Comparison of ENCODE assay signal across 9 cellular contexts in genomic region chr15:60787737-60788513, GRCh38.
A peak's percentile ranks its signal among the peaks of the same experiment; 100 is the strongest.
DNase-seq lines count a peak whose midpoint lies in the region; ATAC-seq and TF ChIP-seq lines count a peak whose summit lies in the region.
"Had no signal": no experiment of that assay in that cellular context is flagged by ENCODE, and none has a peak within 500 bp of the region (broad histone marks: within the 10 kb centered on the region; RNA-seq: fewer than 3 reads in every experiment).

No MANE protein-coding gene starts in this region.

- no peaks in the 10 kb centered on the region for H3K27me3 ChIP-seq in dorsolateral prefrontal cortex

- peak overlapping the region; percentile 84 to 93 for H3K27ac Mint-ChIP-seq in T-cell
- H3K27ac Mint-ChIP-seq in effector memory CD8-positive, alpha-beta T cell: peak overlapping the region; percentile 15 to 77

- no peaks in the 10 kb centered on the region for H3K27me3 Mint-ChIP-seq in T-cell
- no peaks in the 10 kb centered on the region for H3K27me3 Mint-ChIP-seq in effector memory CD8-positive, alpha-beta T cell

- CTCF ChIA-PET in T-cell (lab: Charles Lee): interaction anchor here (0.6 to 1.7 kb wide), 8 partner anchors 10 to 1047 kb away, joined by 3 to 7 read pairs (median 4); no protein-coding TSS in a partner anchor

- peak overlapping the region; percentile 2 to 54 (median 18) for H3K4me3 Mint-ChIP-seq in T-cell
- peak overlapping the region in 1 of 2 donors; percentile 33 for H3K4me3 Mint-ChIP-seq in effector memory CD8-positive, alpha-beta T cell

- in situ Hi-C loops in KBM-7 (cut with MboI; ENCODE audit: low pct_unique_long_range_greater_than_20kb, low sequenced_read_pairs): no loop called here

- peaks cover 10 to 18% (median 11%) of the 10 kb centered on the region in 3 donors for H3K9me3 Mint-ChIP-seq in T-cell
- H3K9me3 Mint-ChIP-seq in effector memory CD8-positive, alpha-beta T cell: peaks cover 3 to 9% of the 10 kb centered on the region in 2 donors

- intact Hi-C loops in dorsolateral prefrontal cortex (cut with DNase I): no loop called here

- H3K4me1 Mint-ChIP-seq in T-cell: peaks cover 17 to 40% (median 34%) of the 10 kb centered on the region in 3 donors
- peaks cover 9 to 22% of the 10 kb centered on the region in 2 donors for H3K4me1 Mint-ChIP-seq in effector memory CD8-positive, alpha-beta T cell (ENCODE audit: low read depth in 2 of 2)

- H3K27ac ChIP-seq in dorsolateral prefrontal cortex: no peak overlapping the region
- H3K27ac ChIP-seq: SK-N-MC had no signal

- POLR2A ChIA-PET in T-cell (lab: Charles Lee): interaction anchor here in 1 of 2 donors (0.6 kb wide), 1 partner anchor 22 kb away, joined by 3 read pairs; no protein-coding TSS in a partner anchor

- no peak overlapping the region for H3K4me3 ChIP-seq in dorsolateral prefrontal cortex
- H3K4me3 ChIP-seq: SK-N-MC had no signal

- DNase-seq in T-cell (peak in 22 of 34 experiments; percentile 14 to 46 (median 30)), D341Med (ENCODE audit: low spot score) (no peak), dorsolateral prefrontal cortex (no peak), KBM-7 (no peak)
- DNase-seq in effector memory CD8-positive, alpha-beta T cell: peak in 2 of 3 experiments; percentile 19 to 33
- peak; percentile 38 for DNase-seq in stimulated activated CD4-positive, alpha-beta T cell treated with anti-CD3 and anti-CD28 coated beads, Interleukin-12 subunit alpha, Interleukin-12 subunit beta, amount 100 ng/mL, for 4 hours

- peaks cover 21% of the 10 kb centered on the region for H3K36me3 Mint-ChIP-seq in T-cell
- H3K36me3 Mint-ChIP-seq in effector memory CD8-positive, alpha-beta T cell (ENCODE audit: insufficient read depth): no peaks in the 10 kb centered on the region

- ATAC-seq in T-cell (replicated peaks in 1 of 4): peak; percentile 48 to 83 (median 80)
- ATAC-seq in effector memory CD8-positive, alpha-beta T cell (replicated peaks): peak; percentile 81
- no peak for ATAC-seq in GM18498 (IDR thresholded peaks at IDR 0.05; ENCODE audit: unreplicated experiment)

- TF ChIP-seq CTCF in GM12874 (IDR thresholded peaks at IDR 0.05; ENCODE audit: insufficient read depth, low read depth, low read length) (peak; percentile 56; the same call in 1 of the 2 replicates), dorsolateral prefrontal cortex (IDR thresholded peaks at IDR 0.05 in 54 of 56, conservative IDR thresholded peaks at IDR 0.05 in 2 of 56; ENCODE audit: low read depth in 1 of 56, partially characterized antibody in 56 of 56) (peak in 13 of 56 donors; percentile 7 to 36 (median 17))

Comparison
In these comparisons a context has a peak if more than half of its experiments do, and no peak if none do; other contexts are left out.
1. DNase-seq: peak in T-cell (22 of 34), effector memory CD8-positive, alpha-beta T cell (2 of 3) and stimulated activated CD4-positive, alpha-beta T cell treated with anti-CD3 and anti-CD28 coated beads, Interleukin-12 subunit alpha, Interleukin-12 subunit beta, amount 100 ng/mL, for 4 hours (single experiment); none in D341Med (single experiment), dorsolateral prefrontal cortex (0 of 10) and KBM-7 (single experiment).